Comparison of ENCODE assay signal across 8 cellular contexts in the genomic region with DNA sequence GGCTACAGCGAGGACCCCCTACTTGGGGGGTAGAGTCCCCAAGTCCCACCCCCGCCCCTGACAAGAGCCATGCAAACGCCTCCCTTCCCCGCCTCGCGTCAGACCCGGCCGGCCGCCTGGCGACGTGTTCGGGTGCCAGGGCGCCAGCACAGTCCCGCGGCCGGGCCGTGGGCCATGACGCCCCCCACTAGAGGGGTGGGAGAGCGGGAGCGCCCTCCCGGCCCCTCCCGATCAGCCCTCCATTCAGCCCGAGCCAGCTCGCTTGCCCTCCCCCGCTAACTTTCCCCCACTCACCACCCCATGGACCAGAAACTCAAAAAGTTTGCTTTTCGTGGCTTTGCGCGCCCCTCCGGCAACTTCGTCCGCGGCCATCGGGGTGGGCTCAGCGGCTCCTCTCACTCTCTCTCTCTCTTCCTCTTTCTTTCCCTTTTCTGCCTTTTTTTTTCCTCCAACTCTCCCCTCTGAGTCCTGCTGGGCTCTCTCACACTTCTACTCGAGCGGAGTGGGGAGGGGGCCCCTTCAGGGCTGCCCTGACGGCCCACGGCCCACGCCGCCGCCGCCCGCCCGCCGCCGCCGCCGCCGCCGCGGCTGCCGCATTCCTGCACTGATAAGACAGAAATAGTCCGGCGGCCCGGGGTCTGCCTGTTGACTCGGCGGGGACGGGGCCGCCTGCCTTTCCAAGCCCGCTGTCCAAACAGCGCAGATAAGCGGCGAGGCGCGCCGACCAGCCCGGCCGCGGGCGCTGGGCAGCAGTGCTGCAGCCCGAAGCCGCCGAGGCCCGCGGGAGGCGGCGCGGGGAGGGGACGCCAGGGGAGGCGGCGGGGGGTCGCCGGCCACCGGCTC. TPM values are rescaled to one million over a fixed set of nuclear protein-coding genes. Genes with fewer than 3 reads are reported as not detected.
DNase-seq lines count a peak whose midpoint lies in the region; ATAC-seq, FAIRE-seq and TF ChIP-seq lines count a peak whose summit lies in the region.

A gene (minus strand): TSS at position 504 of the 843 bp plus-strand sequence. CDS start 132 bp downstream, at position 372.

- DNase-seq in BE2C (peak; percentile 69), HTR-8/SVneo (ENCODE audit: insufficient read length, low spot score) (peak; percentile 51), activated B cell treated with CpG ODN at 0.5 μM for 24 hours (no peak), epidermal melanocyte (ENCODE audit: insufficient read length, low spot score) (peak; percentile 67), mesenchymal stem cell (peak; percentile 77), substantia nigra (lab: John Stamatoyannopoulos, UW) (peak in 39 of 49 donors; percentile 28 to 81 (median 57))

- H2BK5ac ChIP-seq in mesenchymal stem cell (ENCODE audit: low read depth, low read length, poor library complexity, severe bottlenecking), result peak within 1 kb of the TSS; percentile 1

- H3K9me3 Mint-ChIP-seq in activated B cell treated with CpG ODN at 0.5 μM for 24 hours, result no peaks in the 10 kb centered on the region

- H3K4me1 ChIP-seq in BE2C (peaks cover 20% of the 10 kb centered on the region), mesenchymal stem cell (ENCODE audit: control insufficient read depth, insufficient read depth, low read depth, low read length) (peaks cover 67% of the 10 kb centered on the region)

- H3K4me1 Mint-ChIP-seq in activated B cell treated with CpG ODN at 0.5 μM for 24 hours, result peaks cover 63% of the 10 kb centered on the region

- peak within 1 kb of the TSS; percentile 80 for H3K4me2 ChIP-seq in mesenchymal stem cell (ENCODE audit: low read length, poor library complexity, severe bottlenecking)

- peak within 1 kb of the TSS in 1 of 2 experiments; percentile 77 for H3K23ac ChIP-seq in mesenchymal stem cell (ENCODE audit: low read length in 2 of 2)

- CTCF ChIA-PET in activated B cell treated with CpG ODN at 0.5 μM for 24 hours (lab: Charles Lee), result no interaction called here

- H3K14ac ChIP-seq in mesenchymal stem cell (ENCODE audit: low read length in 2 of 2), result peak within 1 kb of the TSS in 1 of 2 experiments; percentile 91

- TF ChIP-seq CTCF in BE2C (IDR thresholded peaks at IDR 0.05; ENCODE audit: low read depth, low read length), result no peak
- no peak for TF ChIP-seq CTCF in activated B cell treated with CpG ODN at 0.5 μM for 24 hours (IDR thresholded peaks at IDR 0.05)

- H3K36me3 ChIP-seq in BE2C (no peaks in the 10 kb centered on the region), mesenchymal stem cell (ENCODE audit: control insufficient read depth in 1 of 2, insufficient read depth in 2 of 2, low read depth in 1 of 2, low read length in 2 of 2) (peaks cover 0 to 5% of the 10 kb centered on the region in 2 experiments)

- peak within 1 kb of the TSS; percentile 81 for H3K4me3 Mint-ChIP-seq in activated B cell treated with CpG ODN at 0.5 μM for 24 hours

- peaks cover 19% of the 10 kb centered on the region for H3K79me1 ChIP-seq in mesenchymal stem cell (replicated peaks; ENCODE audit: low read length, poor library complexity, severe bottlenecking)

- under 1% methylated on average over 75 of the region's 84 CpGs for WGBS in mesenchymal stem cell

- peak within 1 kb of the TSS; percentile 89 for H3K27ac ChIP-seq in mesenchymal stem cell (ENCODE audit: low read length, poor library complexity, severe bottlenecking)
- peak within 1 kb of the TSS; percentile 75 for H3K27ac ChIP-seq in substantia nigra (ENCODE audit: low read depth, low read length, poor library complexity, severe bottlenecking)

- H3K36me3 Mint-ChIP-seq in activated B cell treated with CpG ODN at 0.5 μM for 24 hours (ENCODE audit: low read depth), result no peaks in the 10 kb centered on the region

- H3K27me3 ChIP-seq in BE2C (peaks cover 4% of the 10 kb centered on the region), mesenchymal stem cell (ENCODE audit: control insufficient read depth in 1 of 2, insufficient read depth in 1 of 2, low read length in 2 of 2) (no peaks in the 10 kb centered on the region)

- peak within 1 kb of the TSS; percentile 63 for H3K4me3 ChIP-seq in BE2C (ENCODE audit: low read depth, low read length)
- H3K4me3 ChIP-seq in mesenchymal stem cell (ENCODE audit: insufficient read depth in 1 of 2, low read depth in 1 of 2, low read length in 2 of 2), result peak within 1 kb of the TSS; percentile 74 to 84

- peak within 1 kb of the TSS; percentile 6 for H2AFZ ChIP-seq in mesenchymal stem cell (ENCODE audit: low read depth, low read length)

- H2BK120ac ChIP-seq in mesenchymal stem cell (ENCODE audit: low read depth, low read length), result peak within 1 kb of the TSS; percentile 94

- H2BK12ac ChIP-seq in mesenchymal stem cell (ENCODE audit: low read length in 2 of 2), result peak within 1 kb of the TSS; percentile 88 to 89

- H2BK15ac ChIP-seq in mesenchymal stem cell (ENCODE audit: low read depth, poor library complexity, severe bottlenecking), result peak within 1 kb of the TSS; percentile 91

- no peaks in the 10 kb centered on the region for H3K9me3 ChIP-seq in BE2C
- no peaks in the 10 kb centered on the region for H3K9me3 ChIP-seq in mesenchymal stem cell (ENCODE audit: control insufficient read depth, low read length)

- H2AK5ac ChIP-seq in mesenchymal stem cell (ENCODE audit: low read length, severe bottlenecking), result peak within 1 kb of the TSS; percentile 14

- peak within 1 kb of the TSS; percentile 87 to 99 for H3K18ac ChIP-seq in mesenchymal stem cell (ENCODE audit: low read depth in 1 of 2, low read length in 2 of 2)

- intact Hi-C loops in activated B cell treated with CpG ODN at 0.5 μM for 24 hours (cut with micrococcal nuclease), result no loop called here

- H3K27ac Mint-ChIP-seq in activated B cell treated with CpG ODN at 0.5 μM for 24 hours, result peak within 1 kb of the TSS; percentile 41

- ATAC-seq in activated B cell treated with CpG ODN at 0.5 μM for 24 hours (ENCODE audit: low read depth), result peak; percentile 23
- ATAC-seq in HG03520 (IDR thresholded peaks at IDR 0.05; ENCODE audit: unreplicated experiment), result no peak
- no peak for ATAC-seq in GM18861 (IDR thresholded peaks at IDR 0.05; ENCODE audit: unreplicated experiment)

- H3K9ac ChIP-seq in mesenchymal stem cell (ENCODE audit: low read length), result peak within 1 kb of the TSS; percentile 87

- no peak for FAIRE-seq in HTR-8/SVneo (lab: Jason Lieb, UNC)

- H3K4ac ChIP-seq in mesenchymal stem cell (ENCODE audit: low read depth in 1 of 2, low read length in 2 of 2), result peak within 1 kb of the TSS; percentile 75 to 93

- H4K8ac ChIP-seq in mesenchymal stem cell (ENCODE audit: low read length), result peak within 1 kb of the TSS; percentile 99

- peak within 1 kb of the TSS; percentile 98 for H4K91ac ChIP-seq in mesenchymal stem cell (ENCODE audit: low read length)

- peaks cover 43% of the 10 kb centered on the region for H3K27me3 Mint-ChIP-seq in activated B cell treated with CpG ODN at 0.5 μM for 24 hours

- POLR2A ChIA-PET in activated B cell treated with CpG ODN at 0.5 μM for 24 hours (lab: Charles Lee), result interaction anchor here (0.7 to 1.3 kb wide), 4 partner anchors 16 to 103 kb away, joined by 3 to 12 read pairs (median 3); a partner anchor contains a TSS

RNA-seq across cellular contexts. Expression of the gene that starts here (rescaled TPM):
- 30.0 TPM for polyA plus RNA-seq in BE2C (2012; ENCODE audit: insufficient read depth, insufficient read length, low read depth)
- not detected in 2 replicates for total RNA-seq in activated B cell treated with CpG ODN at 0.5 μM for 24 hours
- polyA plus RNA-seq in mesenchymal stem cell (2013, experiment 1 of 2), result 81.8 TPM
- 74.6 TPM for polyA plus RNA-seq in mesenchymal stem cell (2013, experiment 2 of 2)

Comparison
In these comparisons a context has a peak if more than half of its experiments do, and no peak if none do; other contexts are left out.
1. Peak in ATAC-seq in activated B cell treated with CpG ODN at 0.5 μM for 24 hours; RNA of the gene not detected or under 1 TPM.